Comparison of ENCODE assay signal across 2 cellular contexts in genomic region chr17:2457913-2458312, GRCh38.
TF ChIP-seq lines count a peak whose summit lies in the region.

No MANE protein-coding gene starts in this region.

TF ChIP-seq in GM23338, 12 proteins besides CTCF, POLR2A, EP300 and RAD21:
- no peak for TF ChIP-seq ETS1 (IDR thresholded peaks at IDR 0.05)
- TF ChIP-seq EZH2 (IDR thresholded peaks at IDR 0.05; ENCODE audit: low read depth, unreplicated experiment) = no peak
- TF ChIP-seq STAT1 (IDR thresholded peaks at IDR 0.05; ENCODE audit: unreplicated experiment) = no peak
- TF ChIP-seq JUNB (IDR thresholded peaks at IDR 0.05; ENCODE audit: unreplicated experiment) = no peak
- TF ChIP-seq CREB1 (CRISPR knock-in tag; IDR thresholded peaks at IDR 0.05; ENCODE audit: low read depth) = no peak
- TF ChIP-seq NANOG (IDR thresholded peaks at IDR 0.05; ENCODE audit: borderline replicate concordance) = no peak
- no peak for TF ChIP-seq ZNF331 (CRISPR knock-in tag; IDR thresholded peaks at IDR 0.05; ENCODE audit: low read depth)
- no peak for TF ChIP-seq ZNF462 (CRISPR knock-in tag; IDR thresholded peaks at IDR 0.05)
- no peak for TF ChIP-seq REST (IDR thresholded peaks at IDR 0.05; ENCODE audit: unreplicated experiment)
- no peak for TF ChIP-seq EZH2phosphoT487 (IDR thresholded peaks at IDR 0.05; ENCODE audit: unreplicated experiment)
- no peak for TF ChIP-seq ZNF114 (CRISPR knock-in tag; IDR thresholded peaks at IDR 0.05)
- TF ChIP-seq POLR2AphosphoS5 (IDR thresholded peaks at IDR 0.05; ENCODE audit: low read depth) = no peak

TF ChIP-seq in IMR-90, 13 proteins besides CTCF, POLR2A, EP300 and RAD21:
- TF ChIP-seq CEBPB (IDR thresholded peaks at IDR 0.05; ENCODE audit: low read depth, low read length) (no peak), BHLHE40 (IDR thresholded peaks at IDR 0.05; ENCODE audit: low read depth, low read length) (no peak), ELK1 (IDR thresholded peaks at IDR 0.05; ENCODE audit: borderline replicate concordance, low read depth, low read length) (no peak), MAZ (IDR thresholded peaks at IDR 0.05; ENCODE audit: borderline replicate concordance, low read depth, low read length) (no peak), RFX5 (IDR thresholded peaks at IDR 0.05; ENCODE audit: low read depth, low read length) (no peak), MXI1 (IDR thresholded peaks at IDR 0.05; ENCODE audit: borderline replicate concordance, low read depth, low read length) (no peak), USF2 (IDR thresholded peaks at IDR 0.05; ENCODE audit: low read depth, low read length) (no peak), RCOR1 (IDR thresholded peaks at IDR 0.05; ENCODE audit: insufficient replicate concordance, low read length) (no peak), CHD1 (IDR thresholded peaks at IDR 0.05; ENCODE audit: low read depth, low read length) (no peak), FOS (IDR thresholded peaks at IDR 0.05; ENCODE audit: low read depth, low read length) (no peak), MAFK (IDR thresholded peaks at IDR 0.05; ENCODE audit: low read depth, low read length) (no peak), SMC3 (IDR thresholded peaks at IDR 0.05; ENCODE audit: low read depth, low read length) (no peak), NFE2L2 (IDR thresholded peaks at IDR 0.05; ENCODE audit: low read depth, low read length) (no peak)
